Comparison of ENCODE assay signal across 12 cellular contexts in the genomic region with DNA sequence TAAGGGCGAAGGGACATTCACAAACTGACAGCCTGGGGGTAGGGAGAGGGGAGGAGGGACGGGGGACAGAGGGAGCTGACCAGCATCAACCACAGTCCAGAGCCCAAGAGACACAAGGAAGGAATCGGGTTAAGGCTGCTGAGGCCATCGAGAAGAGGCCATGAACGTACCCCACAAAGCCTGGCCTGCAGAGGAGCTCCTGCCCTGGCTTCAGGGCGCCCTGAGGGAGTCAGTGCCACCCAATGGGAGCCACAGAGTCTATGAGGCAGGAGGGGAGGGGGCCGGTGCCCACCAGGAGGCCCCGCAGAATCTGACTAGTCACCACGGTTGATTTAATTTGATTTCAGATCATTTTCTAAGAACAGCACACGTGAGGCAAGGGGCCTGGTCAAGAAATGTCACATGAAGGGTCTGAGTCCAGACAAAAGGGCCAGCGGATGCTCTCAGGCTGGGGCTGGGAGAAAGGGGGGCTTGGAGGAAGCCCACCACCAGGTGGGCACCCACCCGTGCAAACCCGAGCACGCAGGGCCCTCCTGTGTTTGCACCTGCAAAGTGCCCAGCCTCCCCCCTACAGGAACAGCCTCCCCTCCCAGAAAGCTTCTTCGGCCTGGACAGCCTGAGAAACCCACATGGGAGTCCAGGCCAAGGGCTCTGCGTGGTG. TPM values are rescaled to one million over a fixed set of nuclear protein-coding genes. Genes with fewer than 3 reads are reported as not detected.
DNase-seq lines count a peak whose midpoint lies in the region; ATAC-seq and TF ChIP-seq lines count a peak whose summit lies in the region.
"Had no signal": no experiment of that assay in that cellular context is flagged by ENCODE, and none has a peak within 500 bp of the region (broad histone marks: within the 10 kb centered on the region; RNA-seq: fewer than 3 reads in every experiment).

No MANE protein-coding gene starts in this region.

- no peak for ATAC-seq in activated naive CD8-positive, alpha-beta T cell treated with anti-CD3 and anti-CD28 coated beads, Interleukin-2, amount 10 ng/mL, durations not matched to agents 7 days and 5 days (ENCODE audit: low read depth)
- ATAC-seq in aorta (ENCODE audit: low FRiP score) = no peak
- ATAC-seq: activated naive CD8-positive, alpha-beta T cell treated with anti-CD3 and anti-CD28 coated beads, Interleukin-2, amount 50 U/mL, for 24 hours; stimulated activated memory B cell treated with anti-CD40 and anti-IgM and Interleukin-4, amounts not matched to agents 10 μg/mL and 1 μg/mL and 100 μg/mL, for 72 hours had no signal

- no peaks in the 10 kb centered on the region for H3K36me3 ChIP-seq in osteoblast (ENCODE audit: insufficient read depth, low read length)
- no peaks in the 10 kb centered on the region for H3K36me3 ChIP-seq in aorta (ENCODE audit: control insufficient read depth in 1 of 2, insufficient read depth in 2 of 2, low read length in 1 of 2)

- H4K20me1 ChIP-seq in osteoblast (ENCODE audit: insufficient read depth, low read length) = no peaks in the 10 kb centered on the region

- no peak overlapping the region for H3K4me2 ChIP-seq in osteoblast (ENCODE audit: insufficient read depth, low read length)

- no peaks in the 10 kb centered on the region for H3K36me3 Mint-ChIP-seq in activated naive CD8-positive, alpha-beta T cell treated with anti-CD3 and anti-CD28 coated beads, Interleukin-2, amount 10 ng/mL, durations not matched to agents 7 days and 5 days
- no peaks in the 10 kb centered on the region for H3K36me3 Mint-ChIP-seq in activated naive CD8-positive, alpha-beta T cell treated with anti-CD3 and anti-CD28 coated beads for 36 hours
- H3K36me3 Mint-ChIP-seq: stimulated activated memory B cell treated with anti-CD40 and anti-IgM and Interleukin-4, amounts not matched to agents 10 μg/mL and 1 μg/mL and 100 μg/mL, for 72 hours had no signal

- no peak overlapping the region for H3K27ac Mint-ChIP-seq in activated naive CD8-positive, alpha-beta T cell treated with anti-CD3 and anti-CD28 coated beads, Interleukin-2, amount 10 ng/mL, durations not matched to agents 7 days and 5 days
- H3K27ac Mint-ChIP-seq in activated naive CD8-positive, alpha-beta T cell treated with anti-CD3 and anti-CD28 coated beads for 36 hours = no peak overlapping the region
- H3K27ac Mint-ChIP-seq: activated naive CD8-positive, alpha-beta T cell treated with anti-CD3 and anti-CD28 coated beads, Interleukin-2, amount 50 U/mL, for 24 hours; stimulated activated memory B cell treated with anti-CD40 and anti-IgM and Interleukin-4, amounts not matched to agents 10 μg/mL and 1 μg/mL and 100 μg/mL, for 72 hours had no signal

- no peak overlapping the region for H3K27ac ChIP-seq in osteoblast (ENCODE audit: low read depth, low read length)
- H3K27ac ChIP-seq in aorta (ENCODE audit: low read depth in 1 of 2, low read length in 2 of 2) = no peak overlapping the region
- H3K27ac ChIP-seq: SK-N-MC had no signal

- peaks cover 3% of the 10 kb centered on the region for H3K27me3 Mint-ChIP-seq in activated naive CD8-positive, alpha-beta T cell treated with anti-CD3 and anti-CD28 coated beads, Interleukin-2, amount 10 ng/mL, durations not matched to agents 7 days and 5 days
- H3K27me3 Mint-ChIP-seq in activated naive CD8-positive, alpha-beta T cell treated with anti-CD3 and anti-CD28 coated beads for 36 hours = no peaks in the 10 kb centered on the region

- POLR2A ChIA-PET in activated naive CD8-positive, alpha-beta T cell treated with anti-CD3 and anti-CD28 coated beads, Interleukin-2, amount 10 ng/mL, durations not matched to agents 7 days and 5 days (lab: Charles Lee) = interaction anchor here (0.6 kb wide), 1 partner anchor 527 kb away, joined by 3 read pairs; no protein-coding TSS in a partner anchor

- no peak overlapping the region for H3K4me3 Mint-ChIP-seq in activated naive CD8-positive, alpha-beta T cell treated with anti-CD3 and anti-CD28 coated beads, Interleukin-2, amount 10 ng/mL, durations not matched to agents 7 days and 5 days
- no peak overlapping the region for H3K4me3 Mint-ChIP-seq in activated naive CD8-positive, alpha-beta T cell treated with anti-CD3 and anti-CD28 coated beads for 36 hours
- H3K4me3 Mint-ChIP-seq: activated naive CD8-positive, alpha-beta T cell treated with anti-CD3 and anti-CD28 coated beads, Interleukin-2, amount 50 U/mL, for 24 hours; stimulated activated memory B cell treated with anti-CD40 and anti-IgM and Interleukin-4, amounts not matched to agents 10 μg/mL and 1 μg/mL and 100 μg/mL, for 72 hours had no signal

- TF ChIP-seq CTCF in osteoblast (IDR thresholded peaks at IDR 0.05; ENCODE audit: extremely low read depth, low read depth, low read length) = no peak

- no peaks in the 10 kb centered on the region for H3K9me3 ChIP-seq in osteoblast (ENCODE audit: low read depth, low read length)
- H3K9me3 ChIP-seq in aorta (ENCODE audit: control insufficient read depth, low read length) = no peaks in the 10 kb centered on the region

- intact Hi-C loops in head of caudate nucleus (cut with DNase I) = no loop called here
- intact Hi-C loops in aorta (cut with DNase I) = no loop called here

- no peaks in the 10 kb centered on the region for H3K27me3 ChIP-seq in osteoblast (ENCODE audit: insufficient read depth, low read length)
- no peaks in the 10 kb centered on the region for H3K27me3 ChIP-seq in aorta (ENCODE audit: control insufficient read depth in 1 of 2, insufficient read depth in 2 of 2, low read length in 1 of 2)

- no peaks in the 10 kb centered on the region for H3K79me2 ChIP-seq in osteoblast (ENCODE audit: insufficient read depth, low read length)

- H3K4me3 ChIP-seq in osteoblast (ENCODE audit: insufficient read depth, low read length) = no peak overlapping the region
- H3K4me3 ChIP-seq in aorta (ENCODE audit: low read length in 2 of 2) = no peak overlapping the region
- H3K4me3 ChIP-seq: SK-N-MC had no signal

- H3K4me1 Mint-ChIP-seq in activated naive CD8-positive, alpha-beta T cell treated with anti-CD3 and anti-CD28 coated beads, Interleukin-2, amount 10 ng/mL, durations not matched to agents 7 days and 5 days = no peaks in the 10 kb centered on the region
- H3K4me1 Mint-ChIP-seq in activated naive CD8-positive, alpha-beta T cell treated with anti-CD3 and anti-CD28 coated beads for 36 hours = no peaks in the 10 kb centered on the region
- H3K4me1 Mint-ChIP-seq: activated naive CD8-positive, alpha-beta T cell treated with anti-CD3 and anti-CD28 coated beads, Interleukin-2, amount 50 U/mL, for 24 hours had no signal

- no peak overlapping the region for H2AFZ ChIP-seq in osteoblast (ENCODE audit: low read length)

- peak; percentile 21 for DNase-seq in activated naive CD8-positive, alpha-beta T cell treated with anti-CD3 and anti-CD28 coated beads, Interleukin-2, amount 10 ng/mL, durations not matched to agents 7 days and 5 days
- no peak for DNase-seq in activated naive CD8-positive, alpha-beta T cell treated with anti-CD3 and anti-CD28 coated beads for 36 hours
- DNase-seq in head of caudate nucleus = peak in 35 of 42 donors; percentile 0 to 41 (median 7)
- DNase-seq in osteoblast (ENCODE audit: insufficient read length, low spot score, missing footprints) = peak; percentile 87
- peak; percentile 8 to 61 for DNase-seq in aorta
- DNase-seq in GDM1 (lab: John Stamatoyannopoulos, UW) = no peak
- no peak for DNase-seq in DMS79 treated with DMSO at 0.1 percent for 48 hours (lab: John Stamatoyannopoulos, UW)
- no peak for DNase-seq in NCI-H2081 treated with DMSO at 0.1 percent for 48 hours (lab: John Stamatoyannopoulos, UW)
- DNase-seq: activated naive CD8-positive, alpha-beta T cell treated with anti-CD3 and anti-CD28 coated beads, Interleukin-2, amount 50 U/mL, for 24 hours; kidney glomerular epithelial cell had no signal

- H3K4me1 ChIP-seq in osteoblast (ENCODE audit: insufficient read depth, low read length) (peaks cover 15% of the 10 kb centered on the region), aorta (ENCODE audit: control insufficient read depth in 1 of 2, insufficient read depth in 2 of 2, low read length in 2 of 2) (no peaks in the 10 kb centered on the region)

- H3K9me3 Mint-ChIP-seq in activated naive CD8-positive, alpha-beta T cell treated with anti-CD3 and anti-CD28 coated beads, Interleukin-2, amount 10 ng/mL, durations not matched to agents 7 days and 5 days = no peaks in the 10 kb centered on the region
- no peaks in the 10 kb centered on the region for H3K9me3 Mint-ChIP-seq in activated naive CD8-positive, alpha-beta T cell treated with anti-CD3 and anti-CD28 coated beads for 36 hours
- H3K9me3 Mint-ChIP-seq: activated naive CD8-positive, alpha-beta T cell treated with anti-CD3 and anti-CD28 coated beads, Interleukin-2, amount 50 U/mL, for 24 hours; stimulated activated memory B cell treated with anti-CD40 and anti-IgM and Interleukin-4, amounts not matched to agents 10 μg/mL and 1 μg/mL and 100 μg/mL, for 72 hours had no signal

- WGBS in aorta, 2 donors = 88 to 94% methylated on average over 16 of the region's 16 CpGs

RNA-seq across cellular contexts. Expression of gene CAMK2B, which starts 40.4 kb away (rescaled TPM):
- total RNA-seq in activated naive CD8-positive, alpha-beta T cell treated with anti-CD3 and anti-CD28 coated beads, Interleukin-2, amount 10 ng/mL, durations not matched to agents 7 days and 5 days = under 1 TPM in 1 of 2 experiments, not detected in 1; 0.11 TPM
- under 1 TPM; 0.62 to 0.97 TPM for total RNA-seq in activated naive CD8-positive, alpha-beta T cell treated with anti-CD3 and anti-CD28 coated beads for 36 hours
- total RNA-seq in osteoblast (not detected in 2 replicates), aorta (1 to 10 TPM; 2.4 to 4.4 TPM)
- 10 to 100 TPM in 1 of 2 donors, not detected in 1; 12.8 TPM for polyA plus RNA-seq in aorta

Comparison
In these comparisons a context has a peak if more than half of its experiments do, and no peak if none do; other contexts are left out.
1. DNase-seq: peak in activated naive CD8-positive, alpha-beta T cell treated with anti-CD3 and anti-CD28 coated beads, Interleukin-2, amount 10 ng/mL, durations not matched to agents 7 days and 5 days (single experiment), head of caudate nucleus (35 of 42), osteoblast (single experiment) and aorta (2 of 2); none in activated naive CD8-positive, alpha-beta T cell treated with anti-CD3 and anti-CD28 coated beads for 36 hours (single experiment), GDM1 (single experiment), DMS79 treated with DMSO at 0.1 percent for 48 hours (single experiment) and NCI-H2081 treated with DMSO at 0.1 percent for 48 hours (single experiment).